1 cellular context compared by ENCODE assay signal in the genomic region with DNA sequence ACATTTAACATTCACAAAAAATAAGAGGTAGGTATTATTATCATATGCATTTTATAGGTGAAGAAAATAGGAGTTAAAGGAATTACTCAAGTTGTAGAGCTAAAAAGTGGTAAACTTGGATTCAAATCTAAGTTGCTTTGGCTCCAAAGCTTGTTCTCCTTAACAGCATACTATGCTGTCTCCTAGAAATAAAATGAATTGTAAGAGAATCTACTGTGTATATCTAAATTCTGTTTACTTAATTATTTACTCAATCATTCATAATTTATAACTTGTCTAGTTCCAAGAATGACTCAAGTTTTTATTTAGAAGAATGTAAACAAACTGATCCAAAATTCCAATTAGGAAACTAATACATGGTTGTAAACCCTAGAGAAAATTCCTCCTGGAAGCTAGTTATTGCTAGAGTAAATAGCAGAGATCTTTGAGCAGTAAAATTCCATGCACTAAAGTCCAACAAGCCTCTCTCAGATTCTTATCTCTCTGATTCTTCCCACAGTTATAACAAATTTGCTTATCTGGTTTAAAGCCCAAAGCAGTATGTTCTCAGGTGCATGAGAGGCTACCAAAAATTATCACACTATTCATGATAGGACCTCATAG.
TF ChIP-seq lines count a peak whose summit lies in the region.

No MANE protein-coding gene starts in this region.

TF ChIP-seq in HepG2, 621 proteins besides CTCF, POLR2A, EP300 and RAD21 (continued from another document):
- TF ChIP-seq REST (IDR thresholded peaks at IDR 0.05; ENCODE audit: borderline replicate concordance in 1 of 2, low read depth in 1 of 2, low read length in 2 of 2): no peak
- TF ChIP-seq, protein P1, sequence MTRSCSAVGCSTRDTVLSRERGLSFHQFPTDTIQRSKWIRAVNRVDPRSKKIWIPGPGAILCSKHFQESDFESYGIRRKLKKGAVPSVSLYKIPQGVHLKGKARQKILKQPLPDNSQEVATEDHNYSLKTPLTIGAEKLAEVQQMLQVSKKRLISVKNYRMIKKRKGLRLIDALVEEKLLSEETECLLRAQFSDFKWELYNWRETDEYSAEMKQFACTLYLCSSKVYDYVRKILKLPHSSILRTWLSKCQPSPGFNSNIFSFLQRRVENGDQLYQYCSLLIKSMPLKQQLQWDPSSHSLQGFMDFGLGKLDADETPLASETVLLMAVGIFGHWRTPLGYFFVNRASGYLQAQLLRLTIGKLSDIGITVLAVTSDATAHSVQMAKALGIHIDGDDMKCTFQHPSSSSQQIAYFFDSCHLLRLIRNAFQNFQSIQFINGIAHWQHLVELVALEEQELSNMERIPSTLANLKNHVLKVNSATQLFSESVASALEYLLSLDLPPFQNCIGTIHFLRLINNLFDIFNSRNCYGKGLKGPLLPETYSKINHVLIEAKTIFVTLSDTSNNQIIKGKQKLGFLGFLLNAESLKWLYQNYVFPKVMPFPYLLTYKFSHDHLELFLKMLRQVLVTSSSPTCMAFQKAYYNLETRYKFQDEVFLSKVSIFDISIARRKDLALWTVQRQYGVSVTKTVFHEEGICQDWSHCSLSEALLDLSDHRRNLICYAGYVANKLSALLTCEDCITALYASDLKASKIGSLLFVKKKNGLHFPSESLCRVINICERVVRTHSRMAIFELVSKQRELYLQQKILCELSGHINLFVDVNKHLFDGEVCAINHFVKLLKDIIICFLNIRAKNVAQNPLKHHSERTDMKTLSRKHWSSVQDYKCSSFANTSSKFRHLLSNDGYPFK (CRISPR knock-in tag; IDR thresholded peaks at IDR 0.05; ENCODE audit: borderline replicate concordance): no peak
